32 cellular contexts compared by ENCODE assay signal in the genomic region with DNA sequence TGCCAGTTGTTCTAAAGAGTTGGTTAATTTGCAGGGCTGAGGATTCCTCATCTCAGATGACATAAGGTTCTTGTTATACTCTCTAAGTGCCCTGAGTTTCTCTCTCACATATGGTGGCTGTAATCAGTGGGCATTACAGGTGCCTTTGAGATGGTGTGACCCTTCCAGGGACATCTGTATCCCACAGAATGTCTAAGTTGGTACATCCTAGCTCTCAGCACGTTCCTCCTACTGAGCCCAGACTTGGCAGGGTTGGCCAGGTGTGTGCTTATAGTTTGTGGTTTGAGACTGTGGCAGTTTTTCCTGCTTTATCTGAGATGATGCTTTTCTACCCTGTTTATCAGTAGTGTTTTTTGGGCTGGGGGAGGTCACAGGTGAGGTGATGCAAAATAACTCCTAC.
"Had no signal": no experiment of that assay in that cellular context is flagged by ENCODE, and none has a peak within 500 bp of the region (broad histone marks: within the 10 kb centered on the region; RNA-seq: fewer than 3 reads in every experiment).

No MANE protein-coding gene starts in this region.

- H3K36me3 Mint-ChIP-seq: immature natural killer cell; naive B cell; natural killer cell; neural progenitor cell; stimulated activated naive B cell treated with anti-CD40 and anti-IgM and Interleukin-4, amounts not matched to agents 10 μg/mL and 1 μg/mL and 100 μg/mL, for 72 hours had no signal

- H2AFZ ChIP-seq: neural progenitor cell had no signal

- DNase-seq: hypothalamus; immature natural killer cell; kidney; left colon; left lung; lower lobe of right lung; mammary epithelial cell; mesenchymal stem cell; naive B cell; natural killer cell; nephron progenitor cell; occipital lobe; ovary; retina; right cardiac atrium; stimulated activated CD4-positive, alpha-beta T cell treated with anti-CD3 and anti-CD28 coated beads, Interleukin-12 subunit alpha, Interleukin-12 subunit beta, amount 100 ng/mL, for 4 hours; stimulated activated CD4-positive, alpha-beta T cell treated with anti-CD3 and anti-CD28 coated beads, Interleukin-15, amount 100 ng/mL, for 24 hours; stimulated activated CD4-positive, alpha-beta T cell treated with anti-CD3 and anti-CD28 coated beads, Interleukin-2, amount 100 ng/mL, for 24 hours; stimulated activated CD4-positive, alpha-beta T cell treated with anti-CD3 and anti-CD28 coated beads, Interleukin-4, amount 100 ng/mL, for 1 hour; stimulated activated naive B cell treated with anti-CD40 and anti-IgM and Interleukin-4, amounts not matched to agents 10 μg/mL and 1 μg/mL and 100 μg/mL, for 72 hours; stimulated activated naive CD8-positive, alpha-beta T cell treated with anti-CD3 and anti-CD28 coated beads, Interleukin-15, Interleukin-2, amounts not matched to agents 100 U/mL and 50 U/mL, for 24 hours; stomach; tibial artery; trophoblast cell; upper lobe of right lung had no signal

- H3K9me3 ChIP-seq: left lung, lower lobe of right lung, neutrophil, ovary, prostate gland, stomach, suprapubic skin, thoracic aorta, tibial artery, upper lobe of right lung had no signal

- H3K4me1 Mint-ChIP-seq: naive B cell; neural progenitor cell; stimulated activated naive B cell treated with anti-CD40 and anti-IgM and Interleukin-4, amounts not matched to agents 10 μg/mL and 1 μg/mL and 100 μg/mL, for 72 hours had no signal

- H3K27me3 Mint-ChIP-seq: stimulated activated naive B cell treated with anti-CD40 and anti-IgM and Interleukin-4, amounts not matched to agents 10 μg/mL and 1 μg/mL and 100 μg/mL, for 72 hours had no signal

- H3K27me3 ChIP-seq: left lung, neural progenitor cell, neutrophil, ovary, stomach, suprapubic skin, tibial artery, upper lobe of right lung had no signal

- ATAC-seq: left colon; left lung; lower lobe of right lung; natural killer cell; right cardiac atrium; sciatic nerve; stimulated activated naive B cell treated with anti-CD40 and anti-IgM and Interleukin-4, amounts not matched to agents 10 μg/mL and 1 μg/mL and 100 μg/mL, for 72 hours; stimulated activated naive CD8-positive, alpha-beta T cell treated with anti-CD3 and anti-CD28 coated beads, Interleukin-15, Interleukin-2, amounts not matched to agents 100 U/mL and 50 U/mL, for 24 hours; upper lobe of right lung had no signal

- H3K9ac ChIP-seq: neural progenitor cell had no signal

- H3K27ac ChIP-seq: left lung, lower lobe of right lung, neural progenitor cell, neutrophil, ovary, prostate gland, skin epidermis, stomach, suprapubic skin, thoracic aorta, tibial artery, upper lobe of right lung had no signal

- H3K9me3 Mint-ChIP-seq: immature natural killer cell; naive B cell; natural killer cell; neural progenitor cell; stimulated activated naive B cell treated with anti-CD40 and anti-IgM and Interleukin-4, amounts not matched to agents 10 μg/mL and 1 μg/mL and 100 μg/mL, for 72 hours had no signal

- H3K4me2 ChIP-seq: neural progenitor cell had no signal

- H3K4me1 ChIP-seq: left lung, lower lobe of right lung, neural progenitor cell, prostate gland, stomach, suprapubic skin, tibial artery, upper lobe of right lung had no signal

- H3K4me3 Mint-ChIP-seq: immature natural killer cell; naive B cell; natural killer cell; nephron progenitor cell; neural progenitor cell; stimulated activated naive B cell treated with anti-CD40 and anti-IgM and Interleukin-4, amounts not matched to agents 10 μg/mL and 1 μg/mL and 100 μg/mL, for 72 hours had no signal

- H3K4me3 ChIP-seq: left lung, lower lobe of right lung, neural progenitor cell, ovary, prostate gland, skin epidermis, stomach, suprapubic skin, thoracic aorta, tibial artery, upper lobe of right lung had no signal

- H3K27ac Mint-ChIP-seq: naive B cell; natural killer cell; nephron progenitor cell; neural progenitor cell; stimulated activated naive B cell treated with anti-CD40 and anti-IgM and Interleukin-4, amounts not matched to agents 10 μg/mL and 1 μg/mL and 100 μg/mL, for 72 hours had no signal
